9 cellular contexts compared by ENCODE assay signal in the genomic region with DNA sequence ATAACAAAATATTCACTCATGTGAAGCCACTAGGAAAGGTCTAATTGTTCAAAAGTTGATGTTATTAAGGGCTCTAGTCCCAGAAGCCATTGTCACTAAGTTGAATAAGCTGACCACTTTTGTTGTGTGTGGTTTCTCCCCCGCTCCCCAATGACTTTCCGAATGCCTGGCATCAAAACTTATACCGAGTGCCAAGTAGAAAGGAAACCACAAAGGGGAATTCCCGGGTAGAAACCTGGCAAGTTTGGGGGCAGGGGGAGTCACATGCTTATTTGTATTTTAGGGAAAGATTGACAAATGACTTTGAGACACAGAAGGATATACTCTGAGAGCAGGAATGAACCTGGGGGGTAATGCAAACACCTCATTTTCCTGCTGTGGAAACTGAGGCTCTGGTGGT.
DNase-seq lines count a peak whose midpoint lies in the region; ATAC-seq, FAIRE-seq and TF ChIP-seq lines count a peak whose summit lies in the region.
"Had no signal": no experiment of that assay in that cellular context is flagged by ENCODE, and none has a peak within 500 bp of the region (broad histone marks: within the 10 kb centered on the region; RNA-seq: fewer than 3 reads in every experiment).

No MANE protein-coding gene starts in this region.

- no peak overlapping the region for H3K27ac ChIP-seq in MM.1S (ENCODE audit: low read length)
- peak overlapping the region; percentile 69 for H3K27ac ChIP-seq in astrocyte (ENCODE audit: low read depth, low read length)
- no peak overlapping the region for H3K27ac ChIP-seq in neural progenitor cell

- H2AFZ ChIP-seq in MM.1S (ENCODE audit: low read length) = no peak overlapping the region
- no peak overlapping the region for H2AFZ ChIP-seq in astrocyte (ENCODE audit: low read depth, low read length)
- no peak overlapping the region for H2AFZ ChIP-seq in neural progenitor cell (replicated peaks)

- H3K4me3 ChIP-seq in MM.1S (ENCODE audit: low read length) (no peak overlapping the region), astrocyte (ENCODE audit: insufficient read depth, low read depth, low read length) (no peak overlapping the region), neural progenitor cell (no peak overlapping the region)

- H4K20me1 ChIP-seq in MM.1S (ENCODE audit: insufficient read depth, low read length) (no peaks in the 10 kb centered on the region), astrocyte (ENCODE audit: insufficient read depth, low read length) (no peaks in the 10 kb centered on the region), neural progenitor cell (ENCODE audit: low read depth) (no peaks in the 10 kb centered on the region)

- no peak overlapping the region for H3K27ac Mint-ChIP-seq in astrocyte (ENCODE audit: unreplicated experiment)
- H3K27ac Mint-ChIP-seq in neural progenitor cell = peak overlapping the region; percentile 12
- H3K27ac Mint-ChIP-seq: dendritic cell treated with granulocyte-macrophage colony-stimulating factor and Interleukin-4, amounts not matched to agents 40 ng/mL and 50 ng/mL, for 4 days had no signal

- H3K4me1 ChIP-seq in MM.1S (ENCODE audit: low read length) (peaks cover 14% of the 10 kb centered on the region), astrocyte (ENCODE audit: insufficient read depth, low read length) (peaks cover 31% of the 10 kb centered on the region), neural progenitor cell (peaks cover 21% of the 10 kb centered on the region)

- H3K9me3 Mint-ChIP-seq in astrocyte (ENCODE audit: unreplicated experiment) = no peaks in the 10 kb centered on the region
- no peaks in the 10 kb centered on the region for H3K9me3 Mint-ChIP-seq in neural progenitor cell
- H3K9me3 Mint-ChIP-seq: dendritic cell treated with granulocyte-macrophage colony-stimulating factor and Interleukin-4, amounts not matched to agents 40 ng/mL and 50 ng/mL, for 4 days had no signal

- H3K27me3 ChIP-seq in MM.1S (replicated peaks; ENCODE audit: insufficient read depth, low read length) (no peaks in the 10 kb centered on the region), astrocyte (ENCODE audit: insufficient read depth, low read length) (no peaks in the 10 kb centered on the region), neural progenitor cell (no peaks in the 10 kb centered on the region)

- no peaks in the 10 kb centered on the region for H3K36me3 ChIP-seq in MM.1S (replicated peaks; ENCODE audit: insufficient read depth, low read length)
- H3K36me3 ChIP-seq in astrocyte (ENCODE audit: insufficient read depth, low read length) = no peaks in the 10 kb centered on the region
- H3K36me3 ChIP-seq in neural progenitor cell = no peaks in the 10 kb centered on the region

- H3K27me3 Mint-ChIP-seq in astrocyte (ENCODE audit: low read depth, unreplicated experiment) (no peaks in the 10 kb centered on the region), neural progenitor cell (ENCODE audit: insufficient read depth, low read depth) (peaks cover 3% of the 10 kb centered on the region)

- no peak for TF ChIP-seq CTCF in MM.1S (IDR thresholded peaks at IDR 0.05; ENCODE audit: low read length)
- TF ChIP-seq CTCF in astrocyte (IDR thresholded peaks at IDR 0.05; ENCODE audit: insufficient read depth, low read depth, low read length) = no peak
- TF ChIP-seq CTCF in neural progenitor cell (IDR thresholded peaks at IDR 0.05) = no peak
- TF ChIP-seq CTCF in omental fat pad (IDR thresholded peaks at IDR 0.05) = no peak

- ATAC-seq in HG03571 (IDR thresholded peaks at IDR 0.05; ENCODE audit: unreplicated experiment) (no peak), HG03520 (IDR thresholded peaks at IDR 0.05; ENCODE audit: unreplicated experiment) (no peak), omental fat pad (ENCODE audit: low FRiP score) (no peak)

- H3K9me3 ChIP-seq in MM.1S (replicated peaks; ENCODE audit: insufficient read depth, low read length) (no peaks in the 10 kb centered on the region), astrocyte (ENCODE audit: insufficient read depth, low read depth, low read length) (no peaks in the 10 kb centered on the region), neural progenitor cell (ENCODE audit: low read depth) (no peaks in the 10 kb centered on the region)

- no peaks in the 10 kb centered on the region for H3K9me2 ChIP-seq in MM.1S (replicated peaks; ENCODE audit: insufficient read depth, low read length)

- H3F3A ChIP-seq in MM.1S (ENCODE audit: insufficient read depth, low read length) = no peaks in the 10 kb centered on the region
- no peaks in the 10 kb centered on the region for H3F3A ChIP-seq in neural progenitor cell (ENCODE audit: low read depth)

- H3K79me2 ChIP-seq in MM.1S (ENCODE audit: low read length) (no peaks in the 10 kb centered on the region), astrocyte (ENCODE audit: insufficient read depth, low read length) (no peaks in the 10 kb centered on the region), neural progenitor cell (ENCODE audit: low read depth) (no peaks in the 10 kb centered on the region)

- no peak overlapping the region for H3K4me3 Mint-ChIP-seq in astrocyte (ENCODE audit: unreplicated experiment)
- no peak overlapping the region for H3K4me3 Mint-ChIP-seq in neural progenitor cell
- H3K4me3 Mint-ChIP-seq: dendritic cell treated with granulocyte-macrophage colony-stimulating factor and Interleukin-4, amounts not matched to agents 40 ng/mL and 50 ng/mL, for 4 days had no signal

- FAIRE-seq in astrocyte (lab: Jason Lieb, UNC) = no peak

- H3K4me2 ChIP-seq in MM.1S (ENCODE audit: low read depth, low read length) (peak overlapping the region; percentile 42), astrocyte (ENCODE audit: low read length) (peak overlapping the region; percentile 77), neural progenitor cell (no peak overlapping the region)

- DNase-seq in A172 (ENCODE audit: low spot score) = peak; percentile 70
- DNase-seq in MM.1S = peak; percentile 52
- peak; percentile 69 for DNase-seq in astrocyte (ENCODE audit: low read depth)
- DNase-seq in neural progenitor cell (ENCODE audit: low spot score) = no peak
- no peak for DNase-seq in epidermal melanocyte (ENCODE audit: insufficient read length, low spot score)
- DNase-seq in omental fat pad (ENCODE audit: low spot score) = no peak

- H3K9ac ChIP-seq in MM.1S (ENCODE audit: low read length) (no peak overlapping the region), astrocyte (ENCODE audit: low read length) (peak overlapping the region; percentile 59), neural progenitor cell (no peak overlapping the region)

- H3K36me3 Mint-ChIP-seq in astrocyte (ENCODE audit: low read depth, unreplicated experiment) (no peaks in the 10 kb centered on the region), neural progenitor cell (peaks cover 9% of the 10 kb centered on the region)

- H3K4me1 Mint-ChIP-seq in astrocyte (ENCODE audit: low read depth, unreplicated experiment) = peaks cover 31% of the 10 kb centered on the region
- peaks cover 42% of the 10 kb centered on the region for H3K4me1 Mint-ChIP-seq in neural progenitor cell

Comparison
In these comparisons a context has a peak if more than half of its experiments do, and no peak if none do; other contexts are left out.
1. DNase-seq: peak in A172 (single experiment), MM.1S (single experiment) and astrocyte (single experiment); none in neural progenitor cell (single experiment), epidermal melanocyte (single experiment) and omental fat pad (single experiment).